13 cellular contexts compared by ENCODE assay signal in the genomic region with DNA sequence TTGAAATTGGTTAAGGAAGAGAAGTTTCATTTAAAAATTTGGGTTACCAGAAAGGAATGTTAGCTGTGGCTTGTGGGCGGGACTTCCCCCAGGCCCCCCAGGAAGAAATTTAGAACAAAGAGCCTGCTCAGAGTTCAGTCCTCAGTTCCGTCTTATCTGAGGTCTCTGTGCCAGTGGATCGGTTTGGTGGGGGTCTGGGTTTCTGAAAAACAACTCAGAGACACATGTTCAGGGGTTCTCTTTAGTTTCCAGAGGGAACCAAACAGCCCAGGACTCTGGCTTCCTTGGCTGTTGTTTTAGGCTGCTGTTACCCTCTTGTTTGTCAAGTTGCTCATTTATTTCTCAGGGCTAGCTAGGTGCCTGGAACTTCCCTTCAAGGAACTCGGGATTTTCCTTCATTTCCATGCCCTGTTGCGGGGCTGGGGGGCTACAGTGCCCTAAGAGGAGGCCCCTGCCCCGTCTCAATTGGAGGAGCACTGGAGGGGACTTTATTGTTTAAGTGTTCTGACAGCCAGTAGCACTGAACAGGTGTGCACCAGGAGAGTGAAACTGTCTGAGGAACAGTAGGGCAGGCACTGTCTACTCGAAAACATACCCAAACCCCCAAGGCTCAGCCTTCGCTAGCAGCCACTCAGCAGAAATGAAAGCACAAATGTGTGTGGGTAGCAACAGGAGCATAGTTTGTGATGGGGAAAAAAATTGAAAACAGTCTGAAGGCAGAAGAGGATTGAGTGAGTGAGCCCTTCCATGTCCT. TPM values are rescaled to one million over a fixed set of nuclear protein-coding genes. Genes with fewer than 3 reads are reported as not detected.
DNase-seq lines count a peak whose midpoint lies in the region; ATAC-seq and TF ChIP-seq lines count a peak whose summit lies in the region.
"Had no signal": no experiment of that assay in that cellular context is flagged by ENCODE, and none has a peak within 500 bp of the region (broad histone marks: within the 10 kb centered on the region; RNA-seq: fewer than 3 reads in every experiment).

No MANE protein-coding gene starts in this region.

- CTCF ChIA-PET in activated naive CD4-positive, alpha-beta T cell treated with anti-CD3 and anti-CD28 coated beads for 36 hours (lab: Charles Lee): no interaction called here

- peaks cover 15% of the 10 kb centered on the region for H3K4me1 ChIP-seq in thymus (ENCODE audit: control insufficient read depth, insufficient read depth, low read length)

- intact Hi-C loops in activated naive CD4-positive, alpha-beta T cell treated with anti-CD3 and anti-CD28 coated beads for 36 hours (cut with micrococcal nuclease): no loop called here
- intact Hi-C loops in dorsolateral prefrontal cortex (cut with DNase I): no loop called here

- ATAC-seq in HG02588 (IDR thresholded peaks at IDR 0.05; ENCODE audit: unreplicated experiment): peak; percentile 93
- peak; percentile 84 for ATAC-seq in HG03571 (IDR thresholded peaks at IDR 0.05; ENCODE audit: unreplicated experiment)

- TF ChIP-seq CTCF in dorsolateral prefrontal cortex (IDR thresholded peaks at IDR 0.05 in 54 of 56, conservative IDR thresholded peaks at IDR 0.05 in 2 of 56; ENCODE audit: low read depth in 1 of 56, partially characterized antibody in 56 of 56): no peak

- H3K27ac ChIP-seq in thymus (ENCODE audit: low read depth) (peak overlapping the region; percentile 61), dorsolateral prefrontal cortex (no peak overlapping the region)

- no peaks in the 10 kb centered on the region for H3K9me3 ChIP-seq in thymus (ENCODE audit: control insufficient read depth)

- peak overlapping the region; percentile 3 for H3K27ac Mint-ChIP-seq in activated naive CD4-positive, alpha-beta T cell treated with anti-CD3 and anti-CD28 coated beads for 36 hours
- H3K27ac Mint-ChIP-seq in activated T-cell treated with anti-CD3 and anti-CD28 coated beads, Interleukin-2, amount 50 U/mL, for 24 hours: no peak overlapping the region
- H3K27ac Mint-ChIP-seq: nephron had no signal

- no peaks in the 10 kb centered on the region for H3K9me3 Mint-ChIP-seq in activated naive CD4-positive, alpha-beta T cell treated with anti-CD3 and anti-CD28 coated beads for 36 hours
- H3K9me3 Mint-ChIP-seq in activated T-cell treated with anti-CD3 and anti-CD28 coated beads, Interleukin-2, amount 50 U/mL, for 24 hours: no peaks in the 10 kb centered on the region

- H3K27me3 Mint-ChIP-seq in activated naive CD4-positive, alpha-beta T cell treated with anti-CD3 and anti-CD28 coated beads for 36 hours (ENCODE audit: low read depth): no peaks in the 10 kb centered on the region
- no peaks in the 10 kb centered on the region for H3K27me3 Mint-ChIP-seq in activated T-cell treated with anti-CD3 and anti-CD28 coated beads, Interleukin-2, amount 50 U/mL, for 24 hours

- WGBS in thymus: 38% methylated on average over 8 of the region's 8 CpGs

- peaks cover 23% of the 10 kb centered on the region for H3K4me1 Mint-ChIP-seq in activated naive CD4-positive, alpha-beta T cell treated with anti-CD3 and anti-CD28 coated beads for 36 hours (ENCODE audit: low read depth)
- peaks cover 21% of the 10 kb centered on the region for H3K4me1 Mint-ChIP-seq in activated T-cell treated with anti-CD3 and anti-CD28 coated beads, Interleukin-2, amount 50 U/mL, for 24 hours (ENCODE audit: low read depth)
- H3K4me1 Mint-ChIP-seq: nephron had no signal

- no peaks in the 10 kb centered on the region for H3K36me3 Mint-ChIP-seq in activated naive CD4-positive, alpha-beta T cell treated with anti-CD3 and anti-CD28 coated beads for 36 hours (ENCODE audit: low read depth)
- no peaks in the 10 kb centered on the region for H3K36me3 Mint-ChIP-seq in activated T-cell treated with anti-CD3 and anti-CD28 coated beads, Interleukin-2, amount 50 U/mL, for 24 hours (ENCODE audit: low read depth)

- DNase-seq in activated naive CD4-positive, alpha-beta T cell treated with anti-CD3 and anti-CD28 coated beads for 36 hours: no peak
- DNase-seq in activated naive CD4-positive, alpha-beta T cell treated with Interleukin-2 at 50 U/mL for 16 hours: no peak
- DNase-seq in dorsolateral prefrontal cortex (no peak), islet precursor cell (no peak)
- DNase-seq in activated T-cell treated with anti-CD3 and anti-CD28 coated beads, Interleukin-2, amount 50 U/mL, for 24 hours: no peak
- DNase-seq: foreskin melanocyte, NCI-H1694 treated with DMSO at 0.1 percent for 48 hours, SW 1271 had no signal

- no peak overlapping the region for H3K4me3 Mint-ChIP-seq in activated naive CD4-positive, alpha-beta T cell treated with anti-CD3 and anti-CD28 coated beads for 36 hours
- H3K4me3 Mint-ChIP-seq in activated T-cell treated with anti-CD3 and anti-CD28 coated beads, Interleukin-2, amount 50 U/mL, for 24 hours: no peak overlapping the region
- H3K4me3 Mint-ChIP-seq: nephron had no signal

- H3K36me3 ChIP-seq in thymus (ENCODE audit: control insufficient read depth, insufficient read depth): no peaks in the 10 kb centered on the region

- no peak overlapping the region for H3K4me3 ChIP-seq in thymus (ENCODE audit: low read length)
- H3K4me3 ChIP-seq in dorsolateral prefrontal cortex: no peak overlapping the region

- no peaks in the 10 kb centered on the region for H3K27me3 ChIP-seq in thymus (ENCODE audit: control insufficient read depth, insufficient read depth)
- peaks cover 0 to 14% (median 2%) of the 10 kb centered on the region in 45 donors for H3K27me3 ChIP-seq in dorsolateral prefrontal cortex

RNA-seq across cellular contexts. Expression of a gene that starts 59.9 kb away (rescaled TPM):
- total RNA-seq in activated naive CD4-positive, alpha-beta T cell treated with anti-CD3 and anti-CD28 coated beads for 36 hours: under 1 TPM; 0.14 to 0.17 TPM
- 18.9 TPM for polyA plus RNA-seq in thymus
- total RNA-seq in dorsolateral prefrontal cortex: 10 to 100 TPM in 45 of 120 experiments, 1 to 10 TPM in 75; 1.6 to 32.2 (median 8.5) TPM
- polyA plus RNA-seq: AG04450 had no signal
